In the genomic region with DNA sequence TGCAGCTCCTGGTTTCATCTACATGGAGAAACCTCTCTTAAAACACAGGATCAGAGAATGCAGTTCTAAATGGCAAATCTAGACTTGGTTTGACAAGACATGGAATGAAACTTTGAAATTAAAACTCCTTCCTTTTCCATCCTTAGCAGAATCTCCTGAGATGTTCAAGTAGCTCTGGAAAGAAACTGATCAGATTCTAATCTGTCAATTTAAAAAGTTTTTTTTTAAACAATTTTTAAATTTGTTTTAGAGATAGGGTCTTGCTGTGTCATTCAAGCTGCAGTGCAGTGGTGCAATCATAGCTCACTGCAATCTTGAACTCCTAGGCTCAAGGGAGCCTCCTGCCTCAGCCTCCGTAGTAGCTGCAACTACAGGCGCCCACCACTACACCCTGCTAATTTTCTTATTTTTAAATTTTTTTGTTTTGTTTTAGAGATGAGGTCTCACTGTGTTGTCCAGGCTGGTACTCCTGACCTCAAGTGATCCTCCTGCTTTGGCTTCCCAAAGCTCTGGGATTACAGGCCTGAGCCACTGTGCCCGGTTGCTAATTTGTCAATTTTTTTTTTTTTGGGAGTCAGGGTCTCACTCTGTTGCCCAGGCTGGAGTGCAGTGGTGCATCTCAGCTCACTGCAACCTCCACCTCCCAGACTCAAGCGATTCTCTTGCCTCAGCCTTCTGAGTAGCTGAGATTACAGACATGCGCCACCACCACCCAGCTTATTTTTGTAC, we compare ENCODE assay signal across 10 cellular contexts.
A peak's percentile ranks its signal among the peaks of the same experiment; 100 is the strongest.
DNase-seq lines count a peak whose midpoint lies in the region; ATAC-seq and TF ChIP-seq lines count a peak whose summit lies in the region.
"Had no signal": no experiment of that assay in that cellular context is flagged by ENCODE, and none has a peak within 500 bp of the region (broad histone marks: within the 10 kb centered on the region; RNA-seq: fewer than 3 reads in every experiment).

No MANE protein-coding gene starts in this region.

- no peak overlapping the region for H2AFZ ChIP-seq in PC-9

- peaks cover 17% of the 10 kb centered on the region for H3K4me1 Mint-ChIP-seq in stimulated activated naive CD8-positive, alpha-beta T cell treated with anti-CD3 and anti-CD28 coated beads, Interleukin-15, amount 100 ng/mL, for 72 hours
- H3K4me1 Mint-ChIP-seq in glutamatergic neuron (ENCODE audit: low read depth, unreplicated experiment) (peaks cover 4% of the 10 kb centered on the region), immature natural killer cell (peaks cover 0 to 2% of the 10 kb centered on the region in 2 donors)

- H3K9me2 ChIP-seq in PC-9 (ENCODE audit: insufficient read depth): no peaks in the 10 kb centered on the region

- no peak overlapping the region for H3K27ac Mint-ChIP-seq in stimulated activated naive CD8-positive, alpha-beta T cell treated with anti-CD3 and anti-CD28 coated beads, Interleukin-15, amount 100 ng/mL, for 72 hours
- H3K27ac Mint-ChIP-seq in glutamatergic neuron (ENCODE audit: unreplicated experiment) (no peak overlapping the region), immature natural killer cell (no peak overlapping the region)

- peak overlapping the region; percentile 45; the same call in 1 of the 2 replicates for H3K4me3 ChIP-seq in PC-9

- TF ChIP-seq CTCF in PC-9 (conservative IDR thresholded peaks at IDR 0.05) (peak; percentile 29; the same call in 1 of the 2 replicates), glutamatergic neuron (IDR thresholded peaks at IDR 0.05; ENCODE audit: partially characterized antibody, unreplicated experiment) (peak; percentile 63)

- H3K9me3 ChIP-seq in PC-9 (ENCODE audit: insufficient read depth, low read depth): 0 out of 2 replicates have a peak, but pooled peaks cover 5% of the 10 kb centered on the region
- H3K9me3 ChIP-seq: esophagus squamous epithelium, thoracic aorta had no signal

- no peaks in the 10 kb centered on the region for H3K36me3 ChIP-seq in PC-9 (ENCODE audit: low read depth)
- H3K36me3 ChIP-seq: esophagus squamous epithelium, thoracic aorta had no signal

- H4K20me1 ChIP-seq in PC-9 (ENCODE audit: insufficient read depth): no peaks in the 10 kb centered on the region

- CTCF ChIA-PET in PC-9 (lab: Charles Lee): interaction anchor here (0.6 to 3.2 kb wide), 16 partner anchors 14 to 737 kb away, joined by 3 to 31 read pairs (median 5); a partner anchor contains a TSS

- no peaks in the 10 kb centered on the region for H3K9me3 Mint-ChIP-seq in stimulated activated naive CD8-positive, alpha-beta T cell treated with anti-CD3 and anti-CD28 coated beads, Interleukin-15, amount 100 ng/mL, for 72 hours
- H3K9me3 Mint-ChIP-seq in glutamatergic neuron (ENCODE audit: unreplicated experiment): no peaks in the 10 kb centered on the region
- no peaks in the 10 kb centered on the region for H3K9me3 Mint-ChIP-seq in immature natural killer cell

- DNase-seq in stimulated activated naive CD8-positive, alpha-beta T cell treated with anti-CD3 and anti-CD28 coated beads, Interleukin-15, amount 100 ng/mL, for 72 hours: no peak
- DNase-seq in stimulated activated naive CD8-positive, alpha-beta T cell treated with anti-CD3 and anti-CD28 coated beads, Interleukin-15, Interleukin-2, amounts not matched to agents 100 U/mL and 50 U/mL, for 24 hours: no peak
- DNase-seq in PC-9 (no peak), glutamatergic neuron (no peak), immature natural killer cell (no peak), RPMI8226 (no peak), cortex of kidney (lab: John Stamatoyannopoulos, UW) (no peak), occipital lobe (lab: John Stamatoyannopoulos, UW) (no peak)

- peak overlapping the region; percentile 96 for H3K27ac ChIP-seq in PC-9

- no peaks in the 10 kb centered on the region for H3K27me3 Mint-ChIP-seq in stimulated activated naive CD8-positive, alpha-beta T cell treated with anti-CD3 and anti-CD28 coated beads, Interleukin-15, amount 100 ng/mL, for 72 hours
- H3K27me3 Mint-ChIP-seq in glutamatergic neuron (ENCODE audit: unreplicated experiment): no peaks in the 10 kb centered on the region
- peaks cover 1 to 4% (median 2%) of the 10 kb centered on the region in 3 donors for H3K27me3 Mint-ChIP-seq in immature natural killer cell (ENCODE audit: low read depth in 3 of 3)

- BruUV-seq in PC-9 (replicated peaks; lab: Mats Ljungman, UMichigan): no TSS peak

- ATAC-seq in stimulated activated naive CD8-positive, alpha-beta T cell treated with anti-CD3 and anti-CD28 coated beads, Interleukin-15, amount 100 ng/mL, for 72 hours: peak; percentile 68
- no peak for ATAC-seq in stimulated activated naive CD8-positive, alpha-beta T cell treated with anti-CD3 and anti-CD28 coated beads, Interleukin-15, Interleukin-2, amounts not matched to agents 100 U/mL and 50 U/mL, for 24 hours

- peak overlapping the region; percentile 74 for H3K4me2 ChIP-seq in PC-9

- H3K4me1 ChIP-seq in PC-9 (replicated peaks; ENCODE audit: insufficient read depth): peaks cover 33% of the 10 kb centered on the region

- intact Hi-C loops in PC-9 (cut with micrococcal nuclease; ENCODE audit: unreplicated experiment): loop anchor here (1.0 to 5.0 kb wide), 11 partner anchors 13 to 734 kb away; a partner anchor contains a TSS

- H3K36me3 Mint-ChIP-seq in glutamatergic neuron (ENCODE audit: unreplicated experiment): no peaks in the 10 kb centered on the region
- H3K36me3 Mint-ChIP-seq in immature natural killer cell: no peaks in the 10 kb centered on the region

- H3K79me2 ChIP-seq in PC-9 (ENCODE audit: low read depth): no peaks in the 10 kb centered on the region

- no peaks in the 10 kb centered on the region for H3K27me3 ChIP-seq in PC-9 (ENCODE audit: insufficient read depth, low read depth)
- H3K27me3 ChIP-seq: esophagus squamous epithelium had no signal

- peaks cover 24% of the 10 kb centered on the region for H3F3A ChIP-seq in PC-9 (ENCODE audit: insufficient read depth, low read depth)

- H3K4me3 Mint-ChIP-seq in stimulated activated naive CD8-positive, alpha-beta T cell treated with anti-CD3 and anti-CD28 coated beads, Interleukin-15, amount 100 ng/mL, for 72 hours: no peak overlapping the region
- H3K4me3 Mint-ChIP-seq in glutamatergic neuron (ENCODE audit: unreplicated experiment): no peak overlapping the region
- no peak overlapping the region for H3K4me3 Mint-ChIP-seq in immature natural killer cell

- POLR2A ChIA-PET in PC-9 (lab: Charles Lee; ENCODE audit: unreplicated experiment): interaction anchor here (0.5 to 2.8 kb wide), 13 partner anchors 13 to 513 kb away, joined by 3 to 22 read pairs (median 8); a partner anchor contains a TSS
